ENCODE assay signal across 8 cellular contexts in the genomic region with DNA sequence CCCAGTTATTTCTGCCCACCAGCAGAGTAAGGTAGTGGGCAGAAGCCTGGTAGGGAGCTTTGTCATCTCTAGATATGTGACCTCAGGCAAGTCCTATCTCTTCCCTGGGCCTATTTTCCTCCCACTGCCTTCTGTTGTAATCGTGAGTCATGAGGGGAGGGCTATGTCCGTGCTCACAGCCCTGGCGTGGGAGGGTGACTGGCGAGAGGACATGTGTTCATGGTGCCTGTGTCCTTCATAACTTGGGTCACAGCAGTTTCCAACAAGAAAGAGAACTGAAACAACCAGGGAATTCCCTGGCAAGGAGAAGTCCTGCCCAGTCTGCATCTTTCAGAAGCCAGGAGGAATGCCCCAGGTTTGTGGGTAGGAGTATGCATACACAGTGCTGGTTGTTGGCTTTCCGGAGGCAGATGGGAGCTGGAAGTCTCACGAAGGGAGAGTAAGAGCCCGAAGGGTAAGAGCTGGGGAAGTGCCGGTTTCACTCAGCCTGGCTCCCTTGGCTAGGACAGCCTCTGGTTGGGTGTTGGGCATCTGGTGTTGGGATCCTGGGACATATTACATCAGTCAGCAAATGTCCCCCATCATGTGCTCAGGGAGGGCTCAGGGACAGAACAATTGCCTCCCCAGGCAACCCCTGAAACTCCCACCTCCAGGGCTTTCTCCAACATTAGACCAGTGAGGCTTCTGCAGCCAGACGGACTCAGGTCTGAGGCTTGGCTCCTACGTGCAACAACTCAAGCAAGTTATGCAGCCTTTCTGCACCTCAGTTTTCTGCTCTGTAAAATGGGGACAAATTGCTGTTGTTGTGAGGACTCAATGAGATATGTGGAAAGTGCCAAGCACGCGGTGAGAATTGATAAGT. TPM values are rescaled to one million over a fixed set of nuclear protein-coding genes. Genes with fewer than 3 reads are reported as not detected.
DNase-seq lines count a peak whose midpoint lies in the region; ATAC-seq and TF ChIP-seq lines count a peak whose summit lies in the region.

No MANE protein-coding gene starts in this region.

- in situ Hi-C loops in GM13977 (cut with MboI; ENCODE audit: low pct_unique_long_range_greater_than_20kb, low sequenced_read_pairs, unreplicated experiment) = loop anchor here (5.0 kb wide), 1 partner anchor 101 kb away; no protein-coding TSS in a partner anchor

- peaks cover 0 to 36% (median 0%) of the 10 kb centered on the region in 9 donors for H3K4me1 ChIP-seq in heart right ventricle
- H3K4me1 ChIP-seq in colonic mucosa = no peaks in the 10 kb centered on the region

- no peak overlapping the region for H3K9ac ChIP-seq in colonic mucosa (ENCODE audit: low read depth in 2 of 2, low read length in 2 of 2)

- H3K36me3 ChIP-seq in heart right ventricle (no peaks in the 10 kb centered on the region), colonic mucosa (no peaks in the 10 kb centered on the region)

- ATAC-seq in HG02642 (IDR thresholded peaks at IDR 0.05; ENCODE audit: poor library complexity, unreplicated experiment) (peak; percentile 69), heart right ventricle (peak; percentile 57 to 81 (median 70))

- intact Hi-C loops in heart right ventricle (cut with DNase I) (no loop called here), colonic mucosa (cut with DNase I) (no loop called here)

- H3K9me3 ChIP-seq in heart right ventricle (no peaks in the 10 kb centered on the region), colonic mucosa (no peaks in the 10 kb centered on the region)

- 74 to 78% methylated on average over 12 of the region's 12 CpGs for WGBS in heart right ventricle, 2 donors

- peak; percentile 47 for DNase-seq in GM13977 (ENCODE audit: low spot score)
- DNase-seq in RPMI7951 (ENCODE audit: low read depth) = peak; percentile 93
- DNase-seq in heart right ventricle = no peak
- DNase-seq in DMS79 treated with DMSO at 0.1 percent for 48 hours (lab: John Stamatoyannopoulos, UW) = no peak
- no peak for DNase-seq in colonic mucosa
- DNase-seq in NAMALWA (ENCODE audit: low spot score) = no peak
- DNase-seq in NCI-H2227 treated with DMSO at 0.1 percent for 48 hours (lab: John Stamatoyannopoulos, UW) = no peak

- H3K4me3 ChIP-seq in heart right ventricle (no peak overlapping the region), colonic mucosa (no peak overlapping the region)

- H3K27me3 ChIP-seq in heart right ventricle (peaks cover 0 to 43% (median 12%) of the 10 kb centered on the region in 7 donors), colonic mucosa (no peaks in the 10 kb centered on the region)

- TF ChIP-seq CTCF in GM13977 (IDR thresholded peaks at IDR 0.05; ENCODE audit: extremely low read depth, insufficient read depth, missing control alignments) = no peak
- no peak for TF ChIP-seq CTCF in heart right ventricle (IDR thresholded peaks at IDR 0.05)
- TF ChIP-seq CTCF in colonic mucosa (IDR thresholded peaks at IDR 0.05) = no peak

- peak overlapping the region in 1 of 10 donors; percentile 72 for H3K27ac ChIP-seq in heart right ventricle
- no peak overlapping the region for H3K27ac ChIP-seq in colonic mucosa

RNA-seq across cellular contexts. Expression of a gene that starts 4.3 kb away (rescaled TPM):
- total RNA-seq in RPMI7951 (2014; rRNA removed; shearing (Covaris generic)) = not detected in 2 replicates
- total RNA-seq in heart right ventricle (1 to 10 TPM in 1 of 10 donors, under 1 TPM in 2, not detected in 7; 0.04 to 1.7 (median 0.05) TPM), colonic mucosa (under 1 TPM; 0.07 to 0.42 TPM)
- polyA plus RNA-seq in heart right ventricle = under 1 TPM in 1 of 2 donors, not detected in 1; under 0.01 TPM

RNA-seq across cellular contexts. Expression of a gene that starts 9.3 kb away (rescaled TPM):
- total RNA-seq in RPMI7951 (2014; rRNA removed; shearing (Covaris generic)) = not detected in 2 replicates
- total RNA-seq in heart right ventricle (not detected), colonic mucosa (not detected)
- not detected for polyA plus RNA-seq in heart right ventricle

RNA-seq across cellular contexts. Expression of a gene that starts 57.4 kb away (rescaled TPM):
- total RNA-seq in RPMI7951 (2014; rRNA removed; shearing (Covaris generic)) = 235 and 252 TPM in 2 replicates
- total RNA-seq in heart right ventricle = 100 to 1,000 TPM in 4 of 10 donors, 10 to 100 TPM in 6; 80.0 to 125 (median 98.0) TPM
- polyA plus RNA-seq in heart right ventricle = 100 to 1,000 TPM; 124 to 152 TPM
- 100 to 1,000 TPM; 191 to 323 TPM for total RNA-seq in colonic mucosa

Comparison
In these comparisons a context has a peak if more than half of its experiments do, and no peak if none do; other contexts are left out.
1. DNase-seq: peak in GM13977 (single experiment) and RPMI7951 (single experiment); none in heart right ventricle (0 of 2), DMS79 treated with DMSO at 0.1 percent for 48 hours (single experiment), colonic mucosa (single experiment), NAMALWA (single experiment) and NCI-H2227 treated with DMSO at 0.1 percent for 48 hours (single experiment).